Comparison of ENCODE assay signal across 16 cellular contexts in genomic region chr20:15257471-15257870, GRCh38.
DNase-seq lines count a peak whose midpoint lies in the region; ATAC-seq, FAIRE-seq and TF ChIP-seq lines count a peak whose summit lies in the region.
"Had no signal": no experiment of that assay in that cellular context is flagged by ENCODE, and none has a peak within 500 bp of the region (broad histone marks: within the 10 kb centered on the region; RNA-seq: fewer than 3 reads in every experiment).

No MANE protein-coding gene starts in this region.

- no TSS peak for BruUV-seq in Calu3 (replicated peaks; lab: Mats Ljungman, UMichigan)

- no peak overlapping the region for H3K4me3 ChIP-seq in bronchial epithelial cell (ENCODE audit: low read depth, low read length)
- H3K4me3 ChIP-seq: BLaER1 had no signal

- H3K4me1 ChIP-seq in foreskin keratinocyte, result no peaks in the 10 kb centered on the region
- H3K4me1 ChIP-seq: BLaER1 had no signal

- H3K27ac ChIP-seq in foreskin keratinocyte, result no peak overlapping the region
- H3K27ac ChIP-seq: 22Rv1, BLaER1 had no signal

- ATAC-seq in foreskin keratinocyte (peak; percentile 76), HG03139 (IDR thresholded peaks at IDR 0.05; ENCODE audit: unreplicated experiment) (no peak), SK-N-SH treated with all-trans-retinoic acid at 6 μM for 48 hours (no peak)
- ATAC-seq: HCT116 had no signal

- H3K36me3 Mint-ChIP-seq in Calu3 (ENCODE audit: insufficient read depth, unreplicated experiment), result no peaks in the 10 kb centered on the region
- H3K36me3 Mint-ChIP-seq: CD14-positive monocyte; CD4-positive, alpha-beta memory T cell had no signal

- no peaks in the 10 kb centered on the region for H3K36me3 ChIP-seq in bronchial epithelial cell (ENCODE audit: control insufficient read depth, insufficient read depth, low read length)
- H3K36me3 ChIP-seq: BLaER1 had no signal

- FAIRE-seq in bronchial epithelial cell (lab: Jason Lieb, UNC), result no peak

- H3K27ac Mint-ChIP-seq in Calu3 (ENCODE audit: unreplicated experiment), result no peak overlapping the region
- H3K27ac Mint-ChIP-seq: CD14-positive monocyte; CD4-positive, alpha-beta memory T cell had no signal

- CTCF ChIA-PET in Calu3 (lab: Charles Lee), result no interaction called here

- no peaks in the 10 kb centered on the region for H3K27me3 Mint-ChIP-seq in Calu3 (ENCODE audit: unreplicated experiment)
- H3K27me3 Mint-ChIP-seq: CD4-positive, alpha-beta memory T cell had no signal

- H3K9me3 Mint-ChIP-seq in Calu3 (ENCODE audit: low read depth, unreplicated experiment), result no peaks in the 10 kb centered on the region

- intact Hi-C loops in Calu3 (cut with micrococcal nuclease; ENCODE audit: unreplicated experiment), result no loop called here

- TF ChIP-seq CTCF in bronchial epithelial cell (IDR thresholded peaks at IDR 0.05; ENCODE audit: insufficient read depth, low read length, severe bottlenecking) (no peak), foreskin keratinocyte (conservative IDR thresholded peaks at IDR 0.05) (peak; percentile 6), Calu3 (IDR thresholded peaks at IDR 0.05; ENCODE audit: unreplicated experiment) (no peak)

- DNase-seq in NCI-H2171 treated with DMSO at 0.1 percent for 48 hours (lab: John Stamatoyannopoulos, UW) (peak; percentile 25), NCI-H2171 (lab: John Stamatoyannopoulos, UW) (no peak), bronchial epithelial cell (ENCODE audit: low read depth) (peak; percentile 49), foreskin keratinocyte (no peak), Calu3 (no peak)
- DNase-seq: CD4-positive, alpha-beta memory T cell; DMS79 treated with DMSO at 0.1 percent for 48 hours; GF-D8; GOT3; H7 had no signal

- H3K4me1 Mint-ChIP-seq in Calu3 (ENCODE audit: low read depth, unreplicated experiment), result no peaks in the 10 kb centered on the region
- H3K4me1 Mint-ChIP-seq: CD14-positive monocyte; CD4-positive, alpha-beta memory T cell had no signal

- H3K27me3 ChIP-seq in bronchial epithelial cell (ENCODE audit: control insufficient read depth, insufficient read depth, low read length) (no peaks in the 10 kb centered on the region), foreskin keratinocyte (no peaks in the 10 kb centered on the region)
- H3K27me3 ChIP-seq: BLaER1 had no signal

- H3K4me3 Mint-ChIP-seq in Calu3 (ENCODE audit: low read depth, unreplicated experiment), result no peak overlapping the region
- H3K4me3 Mint-ChIP-seq: CD14-positive monocyte; CD4-positive, alpha-beta memory T cell had no signal

TF ChIP-seq in SK-N-SH treated with all-trans-retinoic acid at 6 μM for 48 hours, 23 proteins besides CTCF, POLR2A, EP300 and RAD21:
- no peak for TF ChIP-seq PATZ1 (CRISPR knock-in tag; IDR thresholded peaks at IDR 0.05; ENCODE audit: borderline replicate concordance)
- TF ChIP-seq ZC3H10 (CRISPR knock-in tag; IDR thresholded peaks at IDR 0.05), result no peak
- no peak for TF ChIP-seq TOX (CRISPR knock-in tag; IDR thresholded peaks at IDR 0.05; ENCODE audit: borderline replicate concordance)
- TF ChIP-seq ZFP30 (CRISPR knock-in tag; IDR thresholded peaks at IDR 0.05), result no peak
- no peak for TF ChIP-seq ARNTL (CRISPR knock-in tag; IDR thresholded peaks at IDR 0.05; ENCODE audit: borderline replicate concordance, low read depth)
- no peak for TF ChIP-seq PPARA (CRISPR knock-in tag; IDR thresholded peaks at IDR 0.05; ENCODE audit: borderline replicate concordance)
- TF ChIP-seq POU6F1 (CRISPR knock-in tag; IDR thresholded peaks at IDR 0.05; ENCODE audit: borderline replicate concordance, low read depth), result no peak
- TF ChIP-seq TSHZ2 (CRISPR knock-in tag; IDR thresholded peaks at IDR 0.05), result no peak
- TF ChIP-seq ZNF565 (CRISPR knock-in tag; conservative IDR thresholded peaks at IDR 0.05; ENCODE audit: low read depth), result no peak
- no peak for TF ChIP-seq ESRRG (CRISPR knock-in tag; IDR thresholded peaks at IDR 0.05)
- no peak for TF ChIP-seq ZFP3 (CRISPR knock-in tag; IDR thresholded peaks at IDR 0.05)
- TF ChIP-seq CREB5 (CRISPR knock-in tag; IDR thresholded peaks at IDR 0.05; ENCODE audit: low read depth), result no peak
- TF ChIP-seq CSDC2 (CRISPR knock-in tag; IDR thresholded peaks at IDR 0.05), result no peak
- TF ChIP-seq RARB (CRISPR knock-in tag; IDR thresholded peaks at IDR 0.05), result no peak
TF ChIP-seq in SK-N-SH treated with all-trans-retinoic acid at 6 μM for 48 hours: peak in this region for 0.

Comparison
In these comparisons a context has a peak if more than half of its experiments do, and no peak if none do; other contexts are left out.
1. DNase-seq: peak in NCI-H2171 treated with DMSO at 0.1 percent for 48 hours (single experiment) and bronchial epithelial cell (single experiment); none in NCI-H2171 (single experiment), foreskin keratinocyte (0 of 2) and Calu3 (single experiment).